ENCODE assay signal across 26 cellular contexts in genomic region chr15:53869806-53870073, GRCh38.
DNase-seq lines count a peak whose midpoint lies in the region; ATAC-seq, FAIRE-seq and TF ChIP-seq lines count a peak whose summit lies in the region.
"Had no signal": no experiment of that assay in that cellular context is flagged by ENCODE, and none has a peak within 500 bp of the region (broad histone marks: within the 10 kb centered on the region; RNA-seq: fewer than 3 reads in every experiment).

No MANE protein-coding gene starts in this region.

- no peak overlapping the region for H3K4me2 ChIP-seq in HepG2 (ENCODE audit: low read depth, low read length)
- H3K4me2 ChIP-seq: BLaER1 had no signal

- no peak for TF ChIP-seq CTCF in HepG2 (CRISPR knock-in tag; IDR thresholded peaks at IDR 0.05)
- TF ChIP-seq CTCF in right lobe of liver (IDR thresholded peaks at IDR 0.05), result no peak
- no peak for TF ChIP-seq CTCF in endodermal cell (conservative IDR thresholded peaks at IDR 0.05)
- no peak for TF ChIP-seq CTCF in adrenal gland (IDR thresholded peaks at IDR 0.05)

- H3K27ac Mint-ChIP-seq in endodermal cell, result no peak overlapping the region
- H3K27ac Mint-ChIP-seq: CD14-positive monocyte; CD4-positive, alpha-beta memory T cell; CD4-positive, CD25-positive, alpha-beta regulatory T cell; CD8-positive, alpha-beta memory T cell had no signal

- peaks cover 8% of the 10 kb centered on the region for H3K27me3 Mint-ChIP-seq in endodermal cell (ENCODE audit: insufficient read depth)
- H3K27me3 Mint-ChIP-seq: CD4-positive, CD25-positive, alpha-beta regulatory T cell; CD8-positive, alpha-beta memory T cell had no signal

- WGBS in HepG2 (ENCODE audit: low lambda C conversion rate), result 8% methylated on average over 1 of the region's 1 CpG
- 30% methylated on average over 1 of the region's 1 CpG for WGBS in right lobe of liver (ENCODE audit: insufficient coverage, low coverage, low lambda C conversion rate, missing lambda C conversion rate)
- WGBS in endodermal cell (ENCODE audit: insufficient coverage in 1 of 2, insufficient read length in 1 of 2), 2 experiments, result 88 to 100% methylated on average over 1 of the region's 1 CpG
- 0 to 80% (median 35%) methylated on average over 1 of the region's 1 CpG for WGBS in adrenal gland, 4 donors

- FAIRE-seq in HepG2 (lab: Jason Lieb, UNC), result no peak
- FAIRE-seq: GM12878, GM12892, GM18507 had no signal

- no peak for TF ChIP-seq POLR2A in HepG2 (IDR thresholded peaks at IDR 0.05; ENCODE audit: insufficient read depth in 1 of 2, low read depth in 2 of 2, low read length in 2 of 2)
- no peak for TF ChIP-seq POLR2A in right lobe of liver (IDR thresholded peaks at IDR 0.05)
- TF ChIP-seq POLR2A in adrenal gland (IDR thresholded peaks at IDR 0.05), result no peak

- CTCF ChIA-PET in HepG2 (lab: Yijun Ruan, JAX; ENCODE audit: low intra/inter-chr PET ratio, low total read pairs), result no interaction called here

- TF ChIP-seq EP300 in HepG2 (IDR thresholded peaks at IDR 0.05; ENCODE audit: low read depth in 2 of 2, low read length in 2 of 2) (peak in 1 of 2 experiments; percentile 5; a peak in 1 of 4 replicates), HepG2 (CRISPR knock-in tag; IDR thresholded peaks at IDR 0.05; ENCODE audit: borderline replicate concordance) (no peak)

- no peaks in the 10 kb centered on the region for H4K20me1 ChIP-seq in HepG2 (ENCODE audit: insufficient read depth, low read length)
- H4K20me1 ChIP-seq: BLaER1 had no signal

- H3K4me1 ChIP-seq in HepG2 (ENCODE audit: insufficient read depth, low read length) (peaks cover 14% of the 10 kb centered on the region; the same call in 1 of the 2 replicates), right lobe of liver (no peaks in the 10 kb centered on the region), endodermal cell (ENCODE audit: control insufficient read depth, insufficient read depth, low read length) (no peaks in the 10 kb centered on the region), adrenal gland (replicated peaks in 1 of 2) (no peaks in the 10 kb centered on the region)
- H3K4me1 ChIP-seq: BLaER1 had no signal

- H3K27ac ChIP-seq in HepG2 (ENCODE audit: extremely low read length, insufficient read depth, low read length) (no peak overlapping the region), right lobe of liver (no peak overlapping the region), endodermal cell (ENCODE audit: low read depth, low read length) (no peak overlapping the region), adrenal gland (no peak overlapping the region)
- H3K27ac ChIP-seq: 22Rv1, BLaER1 had no signal

- H3K9me3 ChIP-seq in HepG2 (ENCODE audit: low read length), result peaks cover 30% of the 10 kb centered on the region
- no peaks in the 10 kb centered on the region for H3K9me3 ChIP-seq in right lobe of liver
- peaks cover 24% of the 10 kb centered on the region for H3K9me3 ChIP-seq in endodermal cell (ENCODE audit: control insufficient read depth, low read length)
- no peaks in the 10 kb centered on the region for H3K9me3 ChIP-seq in adrenal gland (replicated peaks in 1 of 3)
- H3K9me3 ChIP-seq: BE2C had no signal

- no peak for TF ChIP-seq RAD21 in HepG2 (CRISPR knock-in tag; IDR thresholded peaks at IDR 0.05)

- peaks cover 31% of the 10 kb centered on the region for H3K9me3 Mint-ChIP-seq in endodermal cell

- H3K36me3 Mint-ChIP-seq in endodermal cell (ENCODE audit: low read depth), result peaks cover 73% of the 10 kb centered on the region
- H3K36me3 Mint-ChIP-seq: CD14-positive monocyte; CD4-positive, alpha-beta memory T cell; CD4-positive, CD25-positive, alpha-beta regulatory T cell; CD8-positive, alpha-beta memory T cell had no signal

- intact Hi-C loops in HepG2 (cut with micrococcal nuclease; ENCODE audit: unreplicated experiment) (no loop called here), right lobe of liver (cut with DNase I) (no loop called here), adrenal gland (cut with DNase I) (no loop called here)

- no peak overlapping the region for H3K4me3 Mint-ChIP-seq in endodermal cell
- H3K4me3 Mint-ChIP-seq: CD14-positive monocyte; CD4-positive, alpha-beta memory T cell; CD4-positive, CD25-positive, alpha-beta regulatory T cell; CD8-positive, alpha-beta memory T cell had no signal

- ATAC-seq in HepG2 (peak; percentile 35; the same call in 2 of the 3 replicates), right lobe of liver (no peak), HG03159 (IDR thresholded peaks at IDR 0.05; ENCODE audit: unreplicated experiment) (no peak)

- no peak overlapping the region for H3K4me3 ChIP-seq in HepG2 (replicated peaks in 1 of 3; ENCODE audit: insufficient read depth in 1 of 3, low read depth in 2 of 3, low read length in 3 of 3)
- H3K4me3 ChIP-seq in right lobe of liver, result no peak overlapping the region
- H3K4me3 ChIP-seq in endodermal cell (ENCODE audit: low read length), result peak overlapping the region; percentile 26
- no peak overlapping the region for H3K4me3 ChIP-seq in adrenal gland
- H3K4me3 ChIP-seq: BLaER1, GM12878 had no signal

- H3K79me2 ChIP-seq in HepG2 (ENCODE audit: insufficient read depth, low read length), result no peaks in the 10 kb centered on the region

- no peak overlapping the region for H3K9ac ChIP-seq in HepG2 (ENCODE audit: insufficient read depth, low read depth, low read length)
- no peak overlapping the region for H3K9ac ChIP-seq in endodermal cell (ENCODE audit: extremely low read depth, low read length, poor library complexity, severe bottlenecking)
- H3K9ac ChIP-seq: BLaER1 had no signal

- no peaks in the 10 kb centered on the region for H3K4me1 Mint-ChIP-seq in endodermal cell
- H3K4me1 Mint-ChIP-seq: CD14-positive monocyte; CD4-positive, alpha-beta memory T cell; CD4-positive, CD25-positive, alpha-beta regulatory T cell; CD8-positive, alpha-beta memory T cell had no signal

- no peaks in the 10 kb centered on the region for H3K36me3 ChIP-seq in HepG2 (replicated peaks in 1 of 2; ENCODE audit: control insufficient read depth in 1 of 2, insufficient read depth in 2 of 2, low read length in 2 of 2)
- no peaks in the 10 kb centered on the region for H3K36me3 ChIP-seq in right lobe of liver
- no peaks in the 10 kb centered on the region for H3K36me3 ChIP-seq in endodermal cell (ENCODE audit: control insufficient read depth, insufficient read depth, low read length)
- H3K36me3 ChIP-seq in adrenal gland (replicated peaks in 1 of 2), result no peaks in the 10 kb centered on the region
- H3K36me3 ChIP-seq: BE2C, BLaER1 had no signal

- H2AFZ ChIP-seq in HepG2 (ENCODE audit: low read length), result no peak overlapping the region

- DNase-seq in HepG2 (ENCODE audit: low spot score), result peak; percentile 61
- no peak for DNase-seq in right lobe of liver
- DNase-seq in HT-29 (ENCODE audit: low spot score), result peak; percentile 46
- DNase-seq in endodermal cell, result no peak
- no peak for DNase-seq in D341Med (ENCODE audit: low spot score)
- no peak for DNase-seq in adrenal gland
- DNase-seq: C1 segment of cervical spinal cord; Calu3; CD4-positive, alpha-beta memory T cell; CD4-positive, CD25-positive, alpha-beta regulatory T cell; CD8-positive, alpha-beta memory T cell; COR-L47; DMS 273 treated with DMSO at 0.1 percent for 48 hours; DMS153; DMS79; DND-41; EL; GDM1 had no signal

- in situ Hi-C loops in HepG2 (cut with HindIII; ENCODE audit: extremely low pct_ligation_motif_present, low pct_unique_long_range_greater_than_20kb), result no loop called here

- H3K27me3 ChIP-seq in HepG2 (ENCODE audit: control insufficient read depth in 1 of 2, insufficient read depth in 2 of 2, low read length in 2 of 2), result no peaks in the 10 kb centered on the region
- H3K27me3 ChIP-seq in right lobe of liver, result no peaks in the 10 kb centered on the region
- no peaks in the 10 kb centered on the region for H3K27me3 ChIP-seq in endodermal cell (ENCODE audit: control insufficient read depth, insufficient read depth, low read length, poor library complexity, severe bottlenecking)
- no peaks in the 10 kb centered on the region for H3K27me3 ChIP-seq in adrenal gland
- H3K27me3 ChIP-seq: BE2C, BLaER1 had no signal

- no TSS peak for BruUV-seq in HepG2 (replicated peaks; lab: Mats Ljungman, UMichigan)

- POLR2A ChIA-PET in HepG2 (lab: Yijun Ruan, JAX), result no interaction called here

TF ChIP-seq in HepG2, 621 proteins besides CTCF, POLR2A, EP300 and RAD21 (continues in another document):
- no peak for TF ChIP-seq RAD51 (IDR thresholded peaks at IDR 0.05; ENCODE audit: borderline replicate concordance)
- no peak for TF ChIP-seq ESRRA (CRISPR knock-in tag; IDR thresholded peaks at IDR 0.05; ENCODE audit: low read depth)
- TF ChIP-seq HOXA7 (CRISPR knock-in tag; IDR thresholded peaks at IDR 0.05), result no peak

Comparison
In these comparisons a context has a peak if more than half of its experiments do, and no peak if none do; other contexts are left out.
1. DNase-seq: peak in HepG2 (single experiment) and HT-29 (single experiment); none in right lobe of liver (0 of 3), endodermal cell (single experiment), D341Med (single experiment) and adrenal gland (0 of 7).